ENCODE assay signal across 9 cellular contexts in the genomic region with DNA sequence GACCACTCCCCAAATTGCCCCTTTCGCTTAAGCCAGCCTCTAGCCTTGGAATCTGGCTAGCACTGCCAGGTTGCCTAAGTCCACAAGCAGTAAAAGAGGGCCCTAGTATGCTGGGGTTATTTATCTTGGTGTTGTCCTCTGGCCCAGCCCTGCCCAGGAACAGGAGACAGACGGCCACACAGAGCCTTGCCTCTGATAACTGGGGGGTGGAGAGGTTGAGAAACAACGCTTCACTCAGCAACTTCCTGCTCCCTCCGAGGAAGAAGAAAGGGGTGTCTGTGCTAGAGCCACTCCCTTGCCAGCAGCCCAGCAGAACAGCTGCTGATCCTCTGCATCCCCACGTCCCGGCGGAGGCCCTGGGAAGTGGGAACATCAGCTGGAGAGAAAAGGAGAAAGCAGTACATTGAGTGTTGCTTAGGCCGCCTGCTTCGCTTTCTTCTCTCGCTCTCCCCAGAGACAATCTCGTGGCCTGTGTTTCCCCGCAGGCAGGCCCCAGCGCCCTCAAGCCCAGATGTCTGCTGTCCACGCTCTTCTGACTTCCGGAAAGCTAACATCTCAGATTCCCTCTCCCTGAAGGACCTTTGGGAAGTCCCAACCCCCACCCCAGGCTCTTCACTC. TPM values are rescaled to one million over a fixed set of nuclear protein-coding genes. Genes with fewer than 3 reads are reported as not detected.
DNase-seq lines count a peak whose midpoint lies in the region; ATAC-seq, FAIRE-seq and TF ChIP-seq lines count a peak whose summit lies in the region.
"Had no signal": no experiment of that assay in that cellular context is flagged by ENCODE, and none has a peak within 500 bp of the region (broad histone marks: within the 10 kb centered on the region; RNA-seq: fewer than 3 reads in every experiment).

No MANE protein-coding gene starts in this region.

- in situ Hi-C loops in GM12878 (cut with MboI), result loop anchor here (5.0 kb wide), 1 partner anchor 298 kb away; no protein-coding TSS in a partner anchor

- H3K4me2 ChIP-seq in MM.1S (ENCODE audit: low read depth, low read length) (peak overlapping the region; percentile 62), GM12878 (ENCODE audit: control insufficient read depth, insufficient read depth) (peak overlapping the region; percentile 91)

- RAD21 ChIA-PET in GM12878 (lab: Charles Lee; ENCODE audit: unreplicated experiment), result interaction anchor here (0.9 to 2.0 kb wide), 8 partner anchors 11 to 300 kb away, joined by 3 to 10 read pairs (median 4); no protein-coding TSS in a partner anchor

- TF ChIP-seq CTCF in MM.1S (IDR thresholded peaks at IDR 0.05; ENCODE audit: low read length), result no peak
- TF ChIP-seq CTCF in GM12878 (IDR thresholded peaks at IDR 0.05 in 2 of 3, conservative IDR thresholded peaks at IDR 0.05 in 1 of 3; ENCODE audit: control insufficient read depth in 2 of 3, extremely low read depth in 1 of 3, insufficient read depth in 1 of 3, low read depth in 3 of 3, low read length in 3 of 3), result no peak
- TF ChIP-seq CTCF in right lobe of liver (IDR thresholded peaks at IDR 0.05), result no peak

- no peaks in the 10 kb centered on the region for H3K36me3 ChIP-seq in MM.1S (replicated peaks; ENCODE audit: insufficient read depth, low read length)
- H3K36me3 ChIP-seq in GM12878 (ENCODE audit: control insufficient read depth in 2 of 2, insufficient read depth in 2 of 2, low read length in 1 of 2), result no peaks in the 10 kb centered on the region
- no peaks in the 10 kb centered on the region for H3K36me3 ChIP-seq in right lobe of liver

- H3K4me3 ChIP-seq in MM.1S (ENCODE audit: low read length) (peak overlapping the region; percentile 17; the same call in 1 of the 2 replicates), GM12878 (no peak overlapping the region), right lobe of liver (no peak overlapping the region)

- H3K9me3 ChIP-seq in MM.1S (replicated peaks; ENCODE audit: insufficient read depth, low read length), result no peaks in the 10 kb centered on the region
- no peaks in the 10 kb centered on the region for H3K9me3 ChIP-seq in GM12878 (replicated peaks; ENCODE audit: control insufficient read depth, insufficient read depth, low read length)
- no peaks in the 10 kb centered on the region for H3K9me3 ChIP-seq in right lobe of liver

- H4K20me1 ChIP-seq in MM.1S (ENCODE audit: insufficient read depth, low read length), result no peaks in the 10 kb centered on the region
- no peaks in the 10 kb centered on the region for H4K20me1 ChIP-seq in GM12878 (ENCODE audit: control insufficient read depth, insufficient read depth)

- ATAC-seq in GM21367 (IDR thresholded peaks at IDR 0.05; ENCODE audit: unreplicated experiment) (peak; percentile 70), GM12878 (peak; percentile 91), right lobe of liver (peak; percentile 76 to 87 (median 86))

- H3K79me2 ChIP-seq in MM.1S (ENCODE audit: low read length) (no peaks in the 10 kb centered on the region), GM12878 (ENCODE audit: control insufficient read depth, insufficient read depth, low read length) (no peaks in the 10 kb centered on the region)

- SMC1A ChIA-PET in GM12878 (lab: Charles Lee; ENCODE audit: uncharacterized antibody, unreplicated experiment), result interaction anchor here (1.0 to 2.0 kb wide), 26 partner anchors 8 to 332 kb away, joined by 3 to 12 read pairs (median 4); no protein-coding TSS in a partner anchor

- H2AFZ ChIP-seq in MM.1S (ENCODE audit: low read length), result peak overlapping the region; percentile 72
- peak overlapping the region; percentile 95 for H2AFZ ChIP-seq in GM12878 (ENCODE audit: control insufficient read depth, low read depth, low read length)

- H3K4me1 ChIP-seq in MM.1S (ENCODE audit: low read length) (peaks cover 12% of the 10 kb centered on the region), GM12878 (ENCODE audit: control insufficient read depth, insufficient read depth, low read length) (peaks cover 21% of the 10 kb centered on the region), right lobe of liver (no peaks in the 10 kb centered on the region)

- peak overlapping the region; percentile 31; the same call in 1 of the 2 replicates for H3K9ac ChIP-seq in MM.1S (ENCODE audit: low read length)
- peak overlapping the region; percentile 53 for H3K9ac ChIP-seq in GM12878 (ENCODE audit: control insufficient read depth, insufficient read depth, low read length)

- no peaks in the 10 kb centered on the region for H3K9me2 ChIP-seq in MM.1S (replicated peaks; ENCODE audit: insufficient read depth, low read length)

- TF ChIP-seq POLR2A in GM12878 (IDR thresholded peaks at IDR 0.05; ENCODE audit: low read depth, low read length) (peak; percentile 67), right lobe of liver (IDR thresholded peaks at IDR 0.05) (no peak)

- FAIRE-seq in GM12878 (lab: Jason Lieb, UNC), result peak; percentile 81
- no peak for FAIRE-seq in urothelium cell line (lab: Jason Lieb, UNC)
- FAIRE-seq: bronchial epithelial cell had no signal

- POLR2A ChIA-PET in GM12878 (lab: Charles Lee), result interaction anchor here (0.6 kb wide), 1 partner anchor 300 kb away, joined by 3 read pairs; no protein-coding TSS in a partner anchor

- H3K27me3 ChIP-seq in MM.1S (replicated peaks; ENCODE audit: insufficient read depth, low read length), result no peaks in the 10 kb centered on the region
- H3K27me3 ChIP-seq in GM12878 (replicated peaks in 1 of 2; ENCODE audit: control insufficient read depth in 2 of 2, insufficient read depth in 2 of 2, low read length in 1 of 2), result no peaks in the 10 kb centered on the region
- no peaks in the 10 kb centered on the region for H3K27me3 ChIP-seq in right lobe of liver

- intact Hi-C loops in GM12878 (cut with micrococcal nuclease; ENCODE audit: unreplicated experiment), result no loop called here
- intact Hi-C loops in right lobe of liver (cut with DNase I), result loop anchor here in 1 of 2 donors (5.0 kb wide), 1 partner anchor 298 kb away; no protein-coding TSS in a partner anchor

- BruUV-seq in GM12878 (replicated peaks; lab: Mats Ljungman, UMichigan), result no TSS peak

- no peak for TF ChIP-seq RAD21 in GM12878 (IDR thresholded peaks at IDR 0.05; ENCODE audit: insufficient read depth, low read depth, low read length)

- H3F3A ChIP-seq in MM.1S (ENCODE audit: insufficient read depth, low read length), result no peaks in the 10 kb centered on the region

- CTCF ChIA-PET in GM12878 (lab: Yijun Ruan, JAX), result interaction anchor here (0.5 to 4.9 kb wide), 32 partner anchors 8 to 450 kb away, joined by 3 to 36 read pairs (median 4); no protein-coding TSS in a partner anchor

- no peak for TF ChIP-seq EP300 in GM12878 (IDR thresholded peaks at IDR 0.05; ENCODE audit: borderline replicate concordance in 1 of 2, control insufficient read depth in 1 of 2, low read depth in 2 of 2, low read length in 2 of 2)

- WGBS in GM12878 (ENCODE audit: insufficient coverage, insufficient replicate concordance, low lambda C conversion rate, missing lambda C conversion rate), result 12% methylated on average over 15 of the region's 15 CpGs
- 18% methylated on average over 5 of the region's 15 CpGs for WGBS in right lobe of liver (ENCODE audit: insufficient coverage, low coverage, low lambda C conversion rate, missing lambda C conversion rate)

- DNase-seq in CD1c-positive myeloid dendritic cell (ENCODE audit: extremely low spot score) (peak; percentile 19), MM.1S (peak; percentile 72), GM12878 (ENCODE audit: low read depth, low spot score) (peak; percentile 27), right lobe of liver (peak in 2 of 3 donors; percentile 29 to 49), urothelium cell line (ENCODE audit: low spot score) (peak; percentile 25), 8988T (no peak), HK-2 (ENCODE audit: unreplicated experiment) (no peak)

- H3K27ac ChIP-seq in MM.1S (ENCODE audit: low read length), result peak overlapping the region; percentile 37; the same call in 1 of the 2 replicates
- peak overlapping the region; percentile 57 for H3K27ac ChIP-seq in GM12878 (ENCODE audit: control insufficient read depth, insufficient read depth)
- peak overlapping the region in 1 of 3 donors; percentile 7 for H3K27ac ChIP-seq in right lobe of liver

TF ChIP-seq in GM12878, 131 proteins besides CTCF, POLR2A, EP300 and RAD21 (continues in another document):
- TF ChIP-seq IKZF1 (conservative IDR thresholded peaks at IDR 0.05), result peak; percentile 33; the same call in 1 of the 2 replicates

RNA-seq across cellular contexts. Expression of a gene that starts 22.6 kb away (rescaled TPM):
- not detected in 2 replicates for total RNA-seq in GM12878 (2013; cell fraction: nucleolus; rRNA removed)
- total RNA-seq in GM12878 (2014; rRNA removed), result not detected in 2 replicates
- 0.04 TPM in 1 of 2 replicates, not detected in the other for total RNA-seq in GM12878 (2014; rRNA removed; fragmentation: Illumina TruSeq; extraction: Trizol)
- total RNA-seq in GM12878 (2021), result 0.05 TPM in 1 of 2 replicates, not detected in the other
- polyA plus RNA-seq in GM12878 (2011; ENCODE audit: low read depth), result 0.07 TPM
- not detected in 2 replicates for polyA plus RNA-seq in GM12878 (2011; rRNA removed)
- polyA plus RNA-seq in GM12878 (2011; cell fraction: cytosol; rRNA removed), result not detected in 2 replicates
- polyA plus RNA-seq in GM12878 (2011; cell fraction: nucleus; rRNA removed), result not detected in 2 replicates
- polyA plus RNA-seq in GM12878 (2012), result 0.03 and 0.10 TPM in 2 replicates
- polyA plus RNA-seq in GM12878 (2014; fragmentation: Illumina TruSeq; extraction: Trizol), result 0.03 TPM in 1 of 2 replicates, not detected in the other
- not detected for polyA plus RNA-seq in GM12878 (2014; fragmentation: Nextera tagmentation; extraction: Ambion mirVana)
- polyA plus RNA-seq in GM12878 (2014; rRNA removed), result 0.03 TPM in 1 of 2 replicates, not detected in the other
- not detected for polyA plus RNA-seq in GM12878 (2016; fragmentation: Nextera tagmentation; extraction: Ambion mirVana)
- not detected in 2 replicates for polyA minus RNA-seq in GM12878 (2011; rRNA and poly(A)+ RNA removed)
- polyA minus RNA-seq in GM12878 (2011; cell fraction: cytosol; rRNA and poly(A)+ RNA removed), result not detected in 2 replicates
- not detected in 2 replicates for polyA minus RNA-seq in GM12878 (2011; cell fraction: nucleus; rRNA and poly(A)+ RNA removed)
- under 1 TPM; 0.06 to 0.69 (median 0.30) TPM for total RNA-seq in right lobe of liver

Comparison
In these comparisons a context has a peak if more than half of its experiments do, and no peak if none do; other contexts are left out.
1. DNase-seq: peak in CD1c-positive myeloid dendritic cell (single experiment), MM.1S (single experiment), GM12878 (single experiment), right lobe of liver (2 of 3) and urothelium cell line (single experiment); none in 8988T (single experiment) and HK-2 (single experiment).
2. Peak in every context shown above with its lines, with median percentiles within 50 percentile points of each other: ATAC-seq.